Comparison of ENCODE assay signal across 17 cellular contexts in genomic region chr12:77120695-77121094, GRCh38. TPM values are rescaled to one million over a fixed set of nuclear protein-coding genes. Genes with fewer than 3 reads are reported as not detected.
DNase-seq lines count a peak whose midpoint lies in the region; ATAC-seq and TF ChIP-seq lines count a peak whose summit lies in the region.
"Had no signal": no experiment of that assay in that cellular context is flagged by ENCODE, and none has a peak within 500 bp of the region (broad histone marks: within the 10 kb centered on the region; RNA-seq: fewer than 3 reads in every experiment).

No MANE protein-coding gene starts in this region.

- no peak overlapping the region for H3K27ac ChIP-seq in RWPE1
- no peak overlapping the region for H3K27ac ChIP-seq in aorta (ENCODE audit: low read depth in 1 of 2, low read length in 2 of 2)
- H3K27ac ChIP-seq: ascending aorta, hepatocyte, prostate gland had no signal

- no peaks in the 10 kb centered on the region for H3K4me1 ChIP-seq in aorta (ENCODE audit: control insufficient read depth in 1 of 2, insufficient read depth in 2 of 2, low read length in 2 of 2)
- H3K4me1 ChIP-seq: ascending aorta, prostate gland had no signal

- no peak for ATAC-seq in GM18520 (IDR thresholded peaks at IDR 0.05; ENCODE audit: unreplicated experiment)
- no peak for ATAC-seq in aorta (ENCODE audit: low FRiP score)
- ATAC-seq in HG03565 (IDR thresholded peaks at IDR 0.05; ENCODE audit: unreplicated experiment), result no peak

- H3K4me3 ChIP-seq in epithelial cell of esophagus (ENCODE audit: low read length) (no peak overlapping the region), aorta (ENCODE audit: low read length in 2 of 2) (no peak overlapping the region)
- H3K4me3 ChIP-seq: ascending aorta, hepatocyte, prostate gland had no signal

- no peaks in the 10 kb centered on the region for H3K36me3 ChIP-seq in aorta (ENCODE audit: control insufficient read depth in 1 of 2, insufficient read depth in 2 of 2, low read length in 1 of 2)
- H3K36me3 ChIP-seq: ascending aorta, prostate gland had no signal

- DNase-seq in HCEC 1CT, result peak; percentile 78
- DNase-seq in RWPE1 (ENCODE audit: low spot score), result peak; percentile 18
- DNase-seq in epithelial cell of esophagus (ENCODE audit: low read depth), result peak; percentile 54
- DNase-seq in pulmonary artery endothelial cell (ENCODE audit: low read depth, low spot score), result peak; percentile 66
- no peak for DNase-seq in NOMO-1 treated with DMSO at 0.1 percent for 48 hours (lab: John Stamatoyannopoulos, UW; ENCODE audit: unreplicated experiment)
- no peak for DNase-seq in aorta
- DNase-seq: activated CD4-positive, alpha-beta memory T cell treated with anti-CD3 and anti-CD28 coated beads for 36 hours; C1 segment of cervical spinal cord; endodermal cell; NCI-H2171; stimulated activated CD4-positive, alpha-beta T cell treated with anti-CD3 and anti-CD28 coated beads, Interleukin-2, amount 100 ng/mL, for 24 hours; stimulated activated CD8-positive, alpha-beta memory T cell treated with anti-CD3 and anti-CD28 coated beads, Interleukin-4, amount 100 ng/mL, for 48 hours had no signal

- TF ChIP-seq CTCF in RWPE1 (conservative IDR thresholded peaks at IDR 0.05; ENCODE audit: low read depth) (no peak), epithelial cell of esophagus (IDR thresholded peaks at IDR 0.05; ENCODE audit: insufficient read depth, low read depth, low read length, missing control alignments) (no peak)

- CTCF ChIA-PET in RWPE1 (lab: Yijun Ruan, JAX), result interaction anchor here (1.0 kb wide), 1 partner anchor 110 kb away, joined by 3 read pairs; no protein-coding TSS in a partner anchor

- intact Hi-C loops in aorta (cut with DNase I), result no loop called here

- H3K9me3 ChIP-seq in aorta (ENCODE audit: control insufficient read depth, low read length), result peaks cover 2% of the 10 kb centered on the region
- H3K9me3 ChIP-seq: ascending aorta, prostate gland had no signal

- H3K27me3 ChIP-seq in aorta (ENCODE audit: control insufficient read depth in 1 of 2, insufficient read depth in 2 of 2, low read length in 1 of 2), result no peaks in the 10 kb centered on the region
- H3K27me3 ChIP-seq: ascending aorta had no signal

- POLR2A ChIA-PET in RWPE1 (lab: Yijun Ruan, JAX; ENCODE audit: low non-redundant PET), result no interaction called here

RNA-seq across cellular contexts. Expression of gene E2F7, which starts 55.3 kb away (rescaled TPM):
- total RNA-seq in pulmonary artery endothelial cell (10.2 and 12.7 TPM in 2 replicates), aorta (under 1 TPM; 0.30 to 0.36 TPM)
- polyA plus RNA-seq in aorta, result not detected
- total RNA-seq: ascending aorta had no signal

Comparison
In these comparisons a context has a peak if more than half of its experiments do, and no peak if none do; other contexts are left out.
1. DNase-seq: peak in HCEC 1CT (single experiment), RWPE1 (single experiment), epithelial cell of esophagus (single experiment) and pulmonary artery endothelial cell (single experiment); none in NOMO-1 treated with DMSO at 0.1 percent for 48 hours (single experiment) and aorta (0 of 2).